Comparison of ENCODE assay signal across 8 cellular contexts in genomic region chr11:62124186-62125113, GRCh38. TPM values are rescaled to one million over a fixed set of nuclear protein-coding genes. Genes with fewer than 3 reads are reported as not detected.
DNase-seq lines count a peak whose midpoint lies in the region; ATAC-seq and TF ChIP-seq lines count a peak whose summit lies in the region.

No MANE protein-coding gene starts in this region.

- peak overlapping the region; percentile 93 for H2AFZ ChIP-seq in smooth muscle cell (ENCODE audit: low read depth)

- H3K4me3 ChIP-seq in astrocyte of the spinal cord (ENCODE audit: low read depth, low read length) (peak overlapping the region; percentile 93), iPS-20b (ENCODE audit: low read length) (peak overlapping the region; percentile 89), smooth muscle cell (peak overlapping the region; percentile 69)

- H3K27ac ChIP-seq in iPS-20b (ENCODE audit: low read length) (no peak overlapping the region), smooth muscle cell (ENCODE audit: low read depth) (peak overlapping the region; percentile 39)

- H3K36me3 ChIP-seq in iPS-20b (ENCODE audit: insufficient read depth, low read depth, low read length) (peaks cover 16% of the 10 kb centered on the region), smooth muscle cell (ENCODE audit: low read depth) (no peaks in the 10 kb centered on the region)

- 7% methylated on average over 39 of the region's 39 CpGs for WGBS in smooth muscle cell (ENCODE audit: low lambda C conversion rate)

- TF ChIP-seq CTCF in astrocyte of the spinal cord (IDR thresholded peaks at IDR 0.05; ENCODE audit: low read depth, low read length): no peak
- TF ChIP-seq CTCF in smooth muscle cell (IDR thresholded peaks at IDR 0.05; ENCODE audit: borderline replicate concordance, insufficient read depth, poor library complexity, severe bottlenecking): no peak

- H3K9me3 ChIP-seq in iPS-20b (ENCODE audit: insufficient read depth, low read depth, low read length) (no peaks in the 10 kb centered on the region), smooth muscle cell (replicated peaks; ENCODE audit: low read depth) (no peaks in the 10 kb centered on the region)

- H3K9ac ChIP-seq in iPS-20b (ENCODE audit: low read depth, low read length): peak overlapping the region; percentile 88
- peak overlapping the region; percentile 73 for H3K9ac ChIP-seq in smooth muscle cell (ENCODE audit: low read depth)

- peaks cover 42% of the 10 kb centered on the region for H3K79me2 ChIP-seq in smooth muscle cell (ENCODE audit: low read depth)

- peak; percentile 17 for ATAC-seq in HG02763 (IDR thresholded peaks at IDR 0.05; ENCODE audit: unreplicated experiment)

- peak; percentile 22 for DNase-seq in activated naive CD4-positive, alpha-beta T cell treated with Interleukin-2 at 50 U/mL for 16 hours
- DNase-seq in activated naive CD4-positive, alpha-beta T cell (lab: John Stamatoyannopoulos, UW): no peak
- DNase-seq in NCI-H82 treated with DMSO at 0.1 percent for 48 hours (lab: John Stamatoyannopoulos, UW; ENCODE audit: unreplicated experiment) (peak; percentile 2), astrocyte of the spinal cord (ENCODE audit: low read depth, low spot score) (peak; percentile 31), smooth muscle cell (lab: John Stamatoyannopoulos, UW; ENCODE audit: unreplicated experiment) (no peak), NCI-H1436 treated with DMSO at 0.1 percent for 48 hours (lab: John Stamatoyannopoulos, UW) (no peak)

- no peaks in the 10 kb centered on the region for H3K27me3 ChIP-seq in iPS-20b (ENCODE audit: insufficient read depth, low read length)
- no peaks in the 10 kb centered on the region for H3K27me3 ChIP-seq in smooth muscle cell (ENCODE audit: low read depth)

- H3F3A ChIP-seq in smooth muscle cell (ENCODE audit: low read depth): no peaks in the 10 kb centered on the region

- H3K4me1 ChIP-seq in iPS-20b (ENCODE audit: insufficient read depth, low read length) (peaks cover 6% of the 10 kb centered on the region), smooth muscle cell (ENCODE audit: low read depth) (peaks cover 9% of the 10 kb centered on the region)

- in situ Hi-C loops in astrocyte of the spinal cord (cut with HindIII; ENCODE audit: low sequenced_read_pairs): no loop called here

- peak overlapping the region; percentile 95 for H3K4me2 ChIP-seq in smooth muscle cell

- no peaks in the 10 kb centered on the region for H4K20me1 ChIP-seq in smooth muscle cell (ENCODE audit: low read depth)

RNA-seq across cellular contexts. Expression of gene INCENP, which starts 0.6 kb away (rescaled TPM):
- total RNA-seq in smooth muscle cell: 16.0 and 25.7 TPM in 2 replicates
- polyA plus RNA-seq in smooth muscle cell: 2.3 and 4.1 TPM in 2 replicates

Comparison
In these comparisons a context has a peak if more than half of its experiments do, and no peak if none do; other contexts are left out.
1. DNase-seq: peak in activated naive CD4-positive, alpha-beta T cell treated with Interleukin-2 at 50 U/mL for 16 hours (single experiment), NCI-H82 treated with DMSO at 0.1 percent for 48 hours (single experiment) and astrocyte of the spinal cord (single experiment); none in activated naive CD4-positive, alpha-beta T cell (0 of 4), smooth muscle cell (single experiment) and NCI-H1436 treated with DMSO at 0.1 percent for 48 hours (single experiment).
2. Peak in every context shown above with its lines, with median percentiles within 50 percentile points of each other: H3K4me3 ChIP-seq.